Comparison of ENCODE assay signal across 39 cellular contexts in the genomic region with DNA sequence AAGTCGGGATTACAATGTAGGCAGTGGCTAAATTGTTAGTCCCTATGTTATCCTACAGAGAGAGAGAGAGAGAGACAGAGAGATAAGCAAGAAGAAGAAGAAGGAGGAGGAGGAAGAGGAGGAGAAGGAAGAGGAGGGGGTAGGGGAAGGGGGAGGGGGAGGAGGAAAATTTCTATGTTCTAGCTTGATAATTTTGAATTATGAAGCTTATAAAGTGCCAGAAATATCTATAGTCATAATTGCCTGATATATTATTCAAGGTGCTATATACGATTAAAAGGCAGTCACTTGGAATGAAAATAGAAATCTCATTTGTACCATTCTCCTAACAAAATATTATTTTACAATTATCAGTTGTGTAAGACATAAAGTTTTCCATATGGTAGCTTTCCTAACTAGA.
"Had no signal": no experiment of that assay in that cellular context is flagged by ENCODE, and none has a peak within 500 bp of the region (broad histone marks: within the 10 kb centered on the region; RNA-seq: fewer than 3 reads in every experiment).

No MANE protein-coding gene starts in this region.

- H3K27ac Mint-ChIP-seq: activated naive CD4-positive, alpha-beta T cell treated with anti-CD3 and anti-CD28 coated beads for 36 hours; activated naive CD4-positive, alpha-beta T cell treated with anti-CD3 and anti-CD28 coated beads, Interleukin-2, amount 10 ng/mL, durations not matched to agents 7 days and 5 days; activated naive CD4-positive, alpha-beta T cell treated with anti-CD3 and anti-CD28 coated beads, Interleukin-2, amount 50 U/mL, for 24 hours; activated naive CD4-positive, alpha-beta T cell treated with anti-CD3 and anti-CD28 coated beads, Interleukin-2, amount 50 U/mL, for 72 hours; activated naive CD8-positive, alpha-beta T cell; activated naive CD8-positive, alpha-beta T cell treated with anti-CD3 and anti-CD28 coated beads for 36 hours; activated naive CD8-positive, alpha-beta T cell treated with anti-CD3 and anti-CD28 coated beads, Interleukin-2, amount 10 ng/mL, durations not matched to agents 7 days and 5 days; activated naive CD8-positive, alpha-beta T cell treated with anti-CD3 and anti-CD28 coated beads, Interleukin-2, amount 50 U/mL, for 24 hours; activated T-cell treated with anti-CD3 and anti-CD28 coated beads, Interleukin-2, amount 50 U/mL, for 24 hours; activated T-cell treated with anti-CD3 and anti-CD28 coated beads, Interleukin-2, amount 50 U/mL, for 72 hours; activated T-helper 1 cell treated with anti-CD3 and anti-CD28 coated beads, Interleukin-12 subunit alpha, Interleukin-12 subunit beta, Interleukin-2, Interleukin-4 antibody, amounts not matched to agents 30 ng/mL and 10 ng/mL and 1 ng/mL, durations not matched to agents 14 hours and 24 hours and 36 hours; activated T-helper 17 cell treated with anti-CD3 and anti-CD28 coated beads, Interleukin-2, amount 50 U/mL, for 72 hours; activated T-helper 2 cell treated with anti-CD3 and anti-CD28 coated beads, Interferon-gamma antibody, Interleukin-2, Interleukin-4, amounts not matched to agents 10 μg/mL and 5 μg/mL and 100 μg/mL, durations not matched to agents 14 hours and 24 hours and 36 hours; brain had no signal

- H3K4me3 Mint-ChIP-seq: activated naive CD4-positive, alpha-beta T cell treated with anti-CD3 and anti-CD28 coated beads for 36 hours; activated naive CD4-positive, alpha-beta T cell treated with anti-CD3 and anti-CD28 coated beads, Interleukin-2, amount 10 ng/mL, durations not matched to agents 7 days and 5 days; activated naive CD4-positive, alpha-beta T cell treated with anti-CD3 and anti-CD28 coated beads, Interleukin-2, amount 50 U/mL, for 24 hours; activated naive CD8-positive, alpha-beta T cell; activated naive CD8-positive, alpha-beta T cell treated with anti-CD3 and anti-CD28 coated beads for 36 hours; activated naive CD8-positive, alpha-beta T cell treated with anti-CD3 and anti-CD28 coated beads, Interleukin-2, amount 10 ng/mL, durations not matched to agents 7 days and 5 days; activated naive CD8-positive, alpha-beta T cell treated with anti-CD3 and anti-CD28 coated beads, Interleukin-2, amount 50 U/mL, for 24 hours; activated T-cell treated with anti-CD3 and anti-CD28 coated beads, Interleukin-2, amount 50 U/mL, for 24 hours; activated T-cell treated with anti-CD3 and anti-CD28 coated beads, Interleukin-2, amount 50 U/mL, for 4 hours; activated T-cell treated with anti-CD3 and anti-CD28 coated beads, Interleukin-2, amount 50 U/mL, for 72 hours; activated T-helper 1 cell treated with anti-CD3 and anti-CD28 coated beads, Interleukin-12 subunit alpha, Interleukin-12 subunit beta, Interleukin-2, Interleukin-4 antibody, amounts not matched to agents 30 ng/mL and 10 ng/mL and 1 ng/mL, durations not matched to agents 14 hours and 24 hours and 36 hours; activated T-helper 17 cell treated with anti-CD3 and anti-CD28 coated beads, Interleukin-2, amount 50 U/mL, for 72 hours; brain; central memory CD8-positive, alpha-beta T cell had no signal

- DNase-seq: activated effector memory CD4-positive, alpha-beta T cell treated with anti-CD3 and anti-CD28 coated beads, Interleukin-2, amount 50 U/mL, for 16 hours; activated effector memory CD4-positive, alpha-beta T cell treated with Interleukin-2 at 50 U/mL for 16 hours; activated gamma-delta T cell; activated gamma-delta T cell treated with Interleukin-2 at 50 U/mL for 16 hours; activated naive CD4-positive, alpha-beta T cell; activated naive CD4-positive, alpha-beta T cell treated with anti-CD3 and anti-CD28 coated beads for 36 hours; activated naive CD4-positive, alpha-beta T cell treated with anti-CD3 and anti-CD28 coated beads, Interleukin-2, amount 10 ng/mL, durations not matched to agents 7 days and 5 days; activated naive CD4-positive, alpha-beta T cell treated with anti-CD3 and anti-CD28 coated beads, Interleukin-2, amount 50 U/mL, for 16 hours; activated naive CD4-positive, alpha-beta T cell treated with Interleukin-2 at 50 U/mL for 16 hours; activated naive CD8-positive, alpha-beta T cell treated with anti-CD3 and anti-CD28 coated beads for 36 hours; activated naive CD8-positive, alpha-beta T cell treated with anti-CD3 and anti-CD28 coated beads, Interleukin-2, amount 10 ng/mL, durations not matched to agents 7 days and 5 days; activated naive CD8-positive, alpha-beta T cell treated with anti-CD3 and anti-CD28 coated beads, Interleukin-2, amount 50 U/mL, for 24 hours; activated T-cell treated with anti-CD3 and anti-CD28 coated beads, Interleukin-2, amount 50 U/mL, for 1 hour; activated T-cell treated with anti-CD3 and anti-CD28 coated beads, Interleukin-2, amount 50 U/mL, for 24 hours; activated T-cell treated with anti-CD3 and anti-CD28 coated beads, Interleukin-2, amount 50 U/mL, for 4 hours; activated T-cell treated with anti-CD3 and anti-CD28 coated beads, Interleukin-2, amount 50 U/mL, for 48 hours; activated T-cell treated with anti-CD3 and anti-CD28 coated beads, Interleukin-2, amount 50 U/mL, for 72 hours; adrenal gland; amniotic stem cell; amygdala; anterior cingulate cortex; aorta; body of pancreas; brain microvascular endothelial cell; caudate nucleus; central memory CD4-positive, alpha-beta T cell; cerebellar nuclear complex had no signal

- H3K27ac ChIP-seq: adrenal gland, ascending aorta, body of pancreas, brain microvascular endothelial cell, breast epithelium, cardiac muscle cell had no signal

- H3K36me3 Mint-ChIP-seq: activated naive CD4-positive, alpha-beta T cell treated with anti-CD3 and anti-CD28 coated beads, Interleukin-2, amount 10 ng/mL, durations not matched to agents 7 days and 5 days; activated naive CD4-positive, alpha-beta T cell treated with anti-CD3 and anti-CD28 coated beads, Interleukin-2, amount 50 U/mL, for 24 hours; activated naive CD4-positive, alpha-beta T cell treated with anti-CD3 and anti-CD28 coated beads, Interleukin-2, amount 50 U/mL, for 72 hours; activated naive CD8-positive, alpha-beta T cell; activated naive CD8-positive, alpha-beta T cell treated with anti-CD3 and anti-CD28 coated beads for 36 hours; activated naive CD8-positive, alpha-beta T cell treated with anti-CD3 and anti-CD28 coated beads, Interleukin-2, amount 10 ng/mL, durations not matched to agents 7 days and 5 days; brain had no signal

- H3K9me3 Mint-ChIP-seq: activated naive CD4-positive, alpha-beta T cell treated with anti-CD3 and anti-CD28 coated beads for 36 hours; activated naive CD4-positive, alpha-beta T cell treated with anti-CD3 and anti-CD28 coated beads, Interleukin-2, amount 50 U/mL, for 24 hours; activated naive CD4-positive, alpha-beta T cell treated with anti-CD3 and anti-CD28 coated beads, Interleukin-2, amount 50 U/mL, for 72 hours; activated naive CD8-positive, alpha-beta T cell treated with anti-CD3 and anti-CD28 coated beads for 36 hours; activated naive CD8-positive, alpha-beta T cell treated with anti-CD3 and anti-CD28 coated beads, Interleukin-2, amount 10 ng/mL, durations not matched to agents 7 days and 5 days; activated naive CD8-positive, alpha-beta T cell treated with anti-CD3 and anti-CD28 coated beads, Interleukin-2, amount 50 U/mL, for 24 hours; activated T-cell treated with anti-CD3 and anti-CD28 coated beads, Interleukin-2, amount 50 U/mL, for 24 hours; activated T-cell treated with anti-CD3 and anti-CD28 coated beads, Interleukin-2, amount 50 U/mL, for 4 hours; activated T-helper 17 cell treated with anti-CD3 and anti-CD28 coated beads, Interleukin-2, amount 50 U/mL, for 72 hours; activated T-helper 2 cell treated with anti-CD3 and anti-CD28 coated beads, Interferon-gamma antibody, Interleukin-2, Interleukin-4, amounts not matched to agents 10 μg/mL and 5 μg/mL and 100 μg/mL, durations not matched to agents 14 hours and 24 hours and 36 hours had no signal

- H3K4me1 ChIP-seq: adrenal gland, ascending aorta, body of pancreas, breast epithelium had no signal

- H3K27me3 ChIP-seq: ascending aorta, body of pancreas, brain microvascular endothelial cell, cardiac muscle cell had no signal

- H3K9me3 ChIP-seq: adrenal gland, ascending aorta, body of pancreas, breast epithelium had no signal

- ATAC-seq: activated naive CD4-positive, alpha-beta T cell treated with anti-CD3 and anti-CD28 coated beads, Interleukin-2, amount 50 U/mL, for 72 hours; activated naive CD8-positive, alpha-beta T cell treated with anti-CD3 and anti-CD28 coated beads, Interleukin-2, amount 50 U/mL, for 24 hours; activated T-cell treated with anti-CD3 and anti-CD28 coated beads, Interleukin-2, amount 50 U/mL, for 4 hours; activated T-cell treated with anti-CD3 and anti-CD28 coated beads, Interleukin-2, amount 50 U/mL, for 72 hours; activated T-helper 17 cell treated with anti-CD3 and anti-CD28 coated beads, Interleukin-2, amount 50 U/mL, for 72 hours; body of pancreas had no signal

- FAIRE-seq: bronchial epithelial cell had no signal

- H3K36me3 ChIP-seq: adrenal gland, ascending aorta, brain microvascular endothelial cell, breast epithelium, cardiac muscle cell had no signal

- H3K4me1 Mint-ChIP-seq: activated naive CD4-positive, alpha-beta T cell treated with anti-CD3 and anti-CD28 coated beads, Interleukin-2, amount 10 ng/mL, durations not matched to agents 7 days and 5 days; activated naive CD4-positive, alpha-beta T cell treated with anti-CD3 and anti-CD28 coated beads, Interleukin-2, amount 50 U/mL, for 24 hours; activated naive CD8-positive, alpha-beta T cell treated with anti-CD3 and anti-CD28 coated beads for 36 hours; activated naive CD8-positive, alpha-beta T cell treated with anti-CD3 and anti-CD28 coated beads, Interleukin-2, amount 10 ng/mL, durations not matched to agents 7 days and 5 days; activated naive CD8-positive, alpha-beta T cell treated with anti-CD3 and anti-CD28 coated beads, Interleukin-2, amount 50 U/mL, for 24 hours; activated T-helper 17 cell treated with anti-CD3 and anti-CD28 coated beads, Interleukin-2, amount 50 U/mL, for 72 hours; brain; central memory CD8-positive, alpha-beta T cell had no signal

- H3K27me3 Mint-ChIP-seq: activated naive CD4-positive, alpha-beta T cell treated with anti-CD3 and anti-CD28 coated beads, Interleukin-2, amount 10 ng/mL, durations not matched to agents 7 days and 5 days; activated naive CD4-positive, alpha-beta T cell treated with anti-CD3 and anti-CD28 coated beads, Interleukin-2, amount 50 U/mL, for 24 hours; activated naive CD8-positive, alpha-beta T cell; activated naive CD8-positive, alpha-beta T cell treated with anti-CD3 and anti-CD28 coated beads for 36 hours; activated naive CD8-positive, alpha-beta T cell treated with anti-CD3 and anti-CD28 coated beads, Interleukin-2, amount 10 ng/mL, durations not matched to agents 7 days and 5 days; activated naive CD8-positive, alpha-beta T cell treated with anti-CD3 and anti-CD28 coated beads, Interleukin-2, amount 50 U/mL, for 24 hours; activated T-helper 17 cell treated with anti-CD3 and anti-CD28 coated beads, Interleukin-2, amount 50 U/mL, for 72 hours; brain; central memory CD8-positive, alpha-beta T cell had no signal

- H3K4me3 ChIP-seq: adrenal gland, ascending aorta, body of pancreas, breast epithelium, cardiac muscle cell had no signal
